In genomic region chr10:499991-500390, GRCh38 we compare ENCODE assay signal across 1 cellular context.
TF ChIP-seq lines count a peak whose summit lies in the region.

No MANE protein-coding gene starts in this region.

TF ChIP-seq in GM23338, 12 proteins besides CTCF, POLR2A, EP300 and RAD21 (continued from another document):
- no peak for TF ChIP-seq ZNF462 (CRISPR knock-in tag; IDR thresholded peaks at IDR 0.05)
